26 cellular contexts compared by ENCODE assay signal in the genomic region with DNA sequence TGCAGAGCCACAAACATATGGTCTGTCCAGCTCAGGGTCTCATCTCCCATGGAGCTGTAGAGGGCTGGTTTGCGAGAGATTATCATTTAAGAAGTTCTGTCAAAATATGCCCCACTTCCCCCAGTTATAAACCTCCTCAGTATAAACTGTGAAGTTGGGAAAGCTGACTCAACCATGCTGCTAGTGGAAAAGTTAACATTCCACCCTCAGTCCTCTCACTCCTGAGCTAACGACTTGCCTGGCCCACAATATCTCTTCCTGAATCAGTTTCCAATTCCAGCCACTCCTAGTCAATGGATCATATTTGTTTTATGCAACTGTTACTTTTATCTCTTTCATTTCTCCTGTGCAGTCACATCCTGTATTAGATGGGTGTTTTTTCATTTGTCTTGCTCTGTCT.
DNase-seq lines count a peak whose midpoint lies in the region; ATAC-seq, FAIRE-seq and TF ChIP-seq lines count a peak whose summit lies in the region.
"Had no signal": no experiment of that assay in that cellular context is flagged by ENCODE, and none has a peak within 500 bp of the region (broad histone marks: within the 10 kb centered on the region; RNA-seq: fewer than 3 reads in every experiment).

No MANE protein-coding gene starts in this region.

- no peak for FAIRE-seq in GM12891 (lab: Jason Lieb, UNC)
- FAIRE-seq: GM12892 had no signal

- no peak for TF ChIP-seq CTCF in astrocyte of the spinal cord (IDR thresholded peaks at IDR 0.05; ENCODE audit: low read depth, low read length)
- no peak for TF ChIP-seq CTCF in fibroblast of the aortic adventitia (IDR thresholded peaks at IDR 0.05; ENCODE audit: insufficient read depth, low read length)

- H3K4me3 ChIP-seq in astrocyte of the spinal cord (ENCODE audit: low read depth, low read length) (no peak overlapping the region), fibroblast of the aortic adventitia (ENCODE audit: low read depth, low read length) (no peak overlapping the region)
- H3K4me3 ChIP-seq: PC-9, SJCRH30 had no signal

- in situ Hi-C loops in astrocyte of the spinal cord (cut with HindIII; ENCODE audit: low sequenced_read_pairs), result no loop called here

- TF ChIP-seq POLR2A in GM12891 (IDR thresholded peaks at IDR 0.05; ENCODE audit: low read depth, low read length), result no peak

- DNase-seq in AG08395 (ENCODE audit: low spot score) (peak; percentile 31), EL (peak; percentile 27), astrocyte of the spinal cord (ENCODE audit: low read depth, low spot score) (peak; percentile 29), fibroblast of the aortic adventitia (ENCODE audit: low read depth) (peak; percentile 31), GM12891 (ENCODE audit: insufficient read length, low spot score) (no peak)
- DNase-seq: 8988T; ACHN; AML-193; C1 segment of cervical spinal cord; CD4-positive, alpha-beta memory T cell; COR-L47; DMS53; GDM1; H7; NCI-H1048; NCI-H1417 treated with DMSO at 0.1 percent for 48 hours; NCI-H1694 treated with DMSO at 0.1 percent for 48 hours; NCI-H2081; NCI-H2227 treated with DMSO at 0.1 percent for 48 hours; NCI-H526 treated with DMSO at 0.1 percent for 48 hours; PC-9; SJCRH30 had no signal

- no peak for ATAC-seq in HG02642 (IDR thresholded peaks at IDR 0.05; ENCODE audit: poor library complexity, unreplicated experiment)
- no peak for ATAC-seq in HG03520 (IDR thresholded peaks at IDR 0.05; ENCODE audit: unreplicated experiment)
- ATAC-seq: Right ventricle myocardium inferior had no signal

TF ChIP-seq in GM12891, 5 proteins besides CTCF, POLR2A, EP300 and RAD21:
- no peak for TF ChIP-seq TAF1 (IDR thresholded peaks at IDR 0.05; ENCODE audit: low read depth, low read length)
- TF ChIP-seq POLR2AphosphoS5 (IDR thresholded peaks at IDR 0.05; ENCODE audit: low read depth, low read length), result no peak
- no peak for TF ChIP-seq SPI1 (IDR thresholded peaks at IDR 0.05; ENCODE audit: low read depth, low read length)
- TF ChIP-seq PAX5 (IDR thresholded peaks at IDR 0.05; ENCODE audit: insufficient read depth, low read length, severe bottlenecking), result no peak
- no peak for TF ChIP-seq POU2F2 (IDR thresholded peaks at IDR 0.05; ENCODE audit: low read depth, low read length)
TF ChIP-seq in GM12891: peak in this region for 0.
